1 cellular context compared by ENCODE assay signal in genomic region chr7:36151921-36152755, GRCh38.
TF ChIP-seq lines count a peak whose summit lies in the region.

No MANE protein-coding gene starts in this region.

TF ChIP-seq in K562, 482 proteins besides CTCF, POLR2A, EP300 and RAD21:
- TF ChIP-seq, protein P1, sequence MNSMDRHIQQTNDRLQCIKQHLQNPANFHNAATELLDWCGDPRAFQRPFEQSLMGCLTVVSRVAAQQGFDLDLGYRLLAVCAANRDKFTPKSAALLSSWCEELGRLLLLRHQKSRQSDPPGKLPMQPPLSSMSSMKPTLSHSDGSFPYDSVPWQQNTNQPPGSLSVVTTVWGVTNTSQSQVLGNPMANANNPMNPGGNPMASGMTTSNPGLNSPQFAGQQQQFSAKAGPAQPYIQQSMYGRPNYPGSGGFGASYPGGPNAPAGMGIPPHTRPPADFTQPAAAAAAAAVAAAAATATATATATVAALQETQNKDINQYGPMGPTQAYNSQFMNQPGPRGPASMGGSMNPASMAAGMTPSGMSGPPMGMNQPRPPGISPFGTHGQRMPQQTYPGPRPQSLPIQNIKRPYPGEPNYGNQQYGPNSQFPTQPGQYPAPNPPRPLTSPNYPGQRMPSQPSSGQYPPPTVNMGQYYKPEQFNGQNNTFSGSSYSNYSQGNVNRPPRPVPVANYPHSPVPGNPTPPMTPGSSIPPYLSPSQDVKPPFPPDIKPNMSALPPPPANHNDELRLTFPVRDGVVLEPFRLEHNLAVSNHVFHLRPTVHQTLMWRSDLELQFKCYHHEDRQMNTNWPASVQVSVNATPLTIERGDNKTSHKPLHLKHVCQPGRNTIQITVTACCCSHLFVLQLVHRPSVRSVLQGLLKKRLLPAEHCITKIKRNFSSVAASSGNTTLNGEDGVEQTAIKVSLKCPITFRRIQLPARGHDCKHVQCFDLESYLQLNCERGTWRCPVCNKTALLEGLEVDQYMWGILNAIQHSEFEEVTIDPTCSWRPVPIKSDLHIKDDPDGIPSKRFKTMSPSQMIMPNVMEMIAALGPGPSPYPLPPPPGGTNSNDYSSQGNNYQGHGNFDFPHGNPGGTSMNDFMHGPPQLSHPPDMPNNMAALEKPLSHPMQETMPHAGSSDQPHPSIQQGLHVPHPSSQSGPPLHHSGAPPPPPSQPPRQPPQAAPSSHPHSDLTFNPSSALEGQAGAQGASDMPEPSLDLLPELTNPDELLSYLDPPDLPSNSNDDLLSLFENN (IDR thresholded peaks at IDR 0.05; ENCODE audit: low read depth in 2 of 2, low read length in 2 of 2): no peak
- TF ChIP-seq ZBTB17 (CRISPR knock-in tag; IDR thresholded peaks at IDR 0.05) (0 out of 2 replicates have a peak, but pooled peaks have one; percentile 11), TBP (optimal IDR thresholded peaks at IDR 0.05; ENCODE audit: low read depth, low read length) (peak; percentile 6), NCOA1 (IDR thresholded peaks at IDR 0.05; ENCODE audit: low read depth) (no peak), NR2C2 (CRISPR knock-in tag; IDR thresholded peaks at IDR 0.05) (no peak), NR2C2 (tag; IDR thresholded peaks at IDR 0.05) (peak; percentile 12; the same call in 1 of the 2 replicates), ZFX (CRISPR knock-in tag; IDR thresholded peaks at IDR 0.05) (peak; percentile 71), TFAP4 (CRISPR knock-in tag; IDR thresholded peaks at IDR 0.05; ENCODE audit: borderline replicate concordance) (0 out of 2 replicates have a peak, but pooled peaks have one; percentile 43), MYNN (IDR thresholded peaks at IDR 0.05) (no peak), MYNN (CRISPR knock-in tag; IDR thresholded peaks at IDR 0.05) (no peak), GABPB2 (CRISPR knock-in tag; conservative IDR thresholded peaks at IDR 0.05) (no peak), POLR3G (IDR thresholded peaks at IDR 0.05; ENCODE audit: extremely low read depth, insufficient read length, insufficient replicate concordance) (no peak), SMARCE1 (IDR thresholded peaks at IDR 0.05) (0 out of 2 replicates have a peak, but pooled peaks have one; percentile 22)
- TF ChIP-seq, protein P2, sequence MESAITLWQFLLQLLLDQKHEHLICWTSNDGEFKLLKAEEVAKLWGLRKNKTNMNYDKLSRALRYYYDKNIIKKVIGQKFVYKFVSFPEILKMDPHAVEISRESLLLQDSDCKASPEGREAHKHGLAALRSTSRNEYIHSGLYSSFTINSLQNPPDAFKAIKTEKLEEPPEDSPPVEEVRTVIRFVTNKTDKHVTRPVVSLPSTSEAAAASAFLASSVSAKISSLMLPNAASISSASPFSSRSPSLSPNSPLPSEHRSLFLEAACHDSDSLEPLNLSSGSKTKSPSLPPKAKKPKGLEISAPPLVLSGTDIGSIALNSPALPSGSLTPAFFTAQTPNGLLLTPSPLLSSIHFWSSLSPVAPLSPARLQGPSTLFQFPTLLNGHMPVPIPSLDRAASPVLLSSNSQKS (CRISPR knock-in tag; IDR thresholded peaks at IDR 0.05): no peak
- TF ChIP-seq, protein P3, sequence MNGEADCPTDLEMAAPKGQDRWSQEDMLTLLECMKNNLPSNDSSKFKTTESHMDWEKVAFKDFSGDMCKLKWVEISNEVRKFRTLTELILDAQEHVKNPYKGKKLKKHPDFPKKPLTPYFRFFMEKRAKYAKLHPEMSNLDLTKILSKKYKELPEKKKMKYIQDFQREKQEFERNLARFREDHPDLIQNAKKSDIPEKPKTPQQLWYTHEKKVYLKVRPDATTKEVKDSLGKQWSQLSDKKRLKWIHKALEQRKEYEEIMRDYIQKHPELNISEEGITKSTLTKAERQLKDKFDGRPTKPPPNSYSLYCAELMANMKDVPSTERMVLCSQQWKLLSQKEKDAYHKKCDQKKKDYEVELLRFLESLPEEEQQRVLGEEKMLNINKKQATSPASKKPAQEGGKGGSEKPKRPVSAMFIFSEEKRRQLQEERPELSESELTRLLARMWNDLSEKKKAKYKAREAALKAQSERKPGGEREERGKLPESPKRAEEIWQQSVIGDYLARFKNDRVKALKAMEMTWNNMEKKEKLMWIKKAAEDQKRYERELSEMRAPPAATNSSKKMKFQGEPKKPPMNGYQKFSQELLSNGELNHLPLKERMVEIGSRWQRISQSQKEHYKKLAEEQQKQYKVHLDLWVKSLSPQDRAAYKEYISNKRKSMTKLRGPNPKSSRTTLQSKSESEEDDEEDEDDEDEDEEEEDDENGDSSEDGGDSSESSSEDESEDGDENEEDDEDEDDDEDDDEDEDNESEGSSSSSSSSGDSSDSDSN (IDR thresholded peaks at IDR 0.05; ENCODE audit: borderline replicate concordance in 1 of 2, low read depth in 2 of 2, low read length in 2 of 2): no peak
- TF ChIP-seq, protein P4, sequence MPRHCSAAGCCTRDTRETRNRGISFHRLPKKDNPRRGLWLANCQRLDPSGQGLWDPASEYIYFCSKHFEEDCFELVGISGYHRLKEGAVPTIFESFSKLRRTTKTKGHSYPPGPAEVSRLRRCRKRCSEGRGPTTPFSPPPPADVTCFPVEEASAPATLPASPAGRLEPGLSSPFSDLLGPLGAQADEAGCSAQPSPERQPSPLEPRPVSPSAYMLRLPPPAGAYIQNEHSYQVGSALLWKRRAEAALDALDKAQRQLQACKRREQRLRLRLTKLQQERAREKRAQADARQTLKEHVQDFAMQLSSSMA (CRISPR knock-in tag; IDR thresholded peaks at IDR 0.05): no peak
- TF ChIP-seq, protein P5, sequence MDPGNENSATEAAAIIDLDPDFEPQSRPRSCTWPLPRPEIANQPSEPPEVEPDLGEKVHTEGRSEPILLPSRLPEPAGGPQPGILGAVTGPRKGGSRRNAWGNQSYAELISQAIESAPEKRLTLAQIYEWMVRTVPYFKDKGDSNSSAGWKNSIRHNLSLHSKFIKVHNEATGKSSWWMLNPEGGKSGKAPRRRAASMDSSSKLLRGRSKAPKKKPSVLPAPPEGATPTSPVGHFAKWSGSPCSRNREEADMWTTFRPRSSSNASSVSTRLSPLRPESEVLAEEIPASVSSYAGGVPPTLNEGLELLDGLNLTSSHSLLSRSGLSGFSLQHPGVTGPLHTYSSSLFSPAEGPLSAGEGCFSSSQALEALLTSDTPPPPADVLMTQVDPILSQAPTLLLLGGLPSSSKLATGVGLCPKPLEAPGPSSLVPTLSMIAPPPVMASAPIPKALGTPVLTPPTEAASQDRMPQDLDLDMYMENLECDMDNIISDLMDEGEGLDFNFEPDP (CRISPR knock-in tag; IDR thresholded peaks at IDR 0.05): 0 out of 2 replicates have a peak, but pooled peaks have one; percentile 3
- TF ChIP-seq, protein P6, sequence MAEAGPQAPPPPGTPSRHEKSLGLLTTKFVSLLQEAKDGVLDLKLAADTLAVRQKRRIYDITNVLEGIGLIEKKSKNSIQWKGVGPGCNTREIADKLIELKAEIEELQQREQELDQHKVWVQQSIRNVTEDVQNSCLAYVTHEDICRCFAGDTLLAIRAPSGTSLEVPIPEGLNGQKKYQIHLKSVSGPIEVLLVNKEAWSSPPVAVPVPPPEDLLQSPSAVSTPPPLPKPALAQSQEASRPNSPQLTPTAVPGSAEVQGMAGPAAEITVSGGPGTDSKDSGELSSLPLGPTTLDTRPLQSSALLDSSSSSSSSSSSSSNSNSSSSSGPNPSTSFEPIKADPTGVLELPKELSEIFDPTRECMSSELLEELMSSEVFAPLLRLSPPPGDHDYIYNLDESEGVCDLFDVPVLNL (CRISPR knock-in tag; IDR thresholded peaks at IDR 0.05; ENCODE audit: low read depth): 0 out of 2 replicates have a peak, but pooled peaks have one; percentile 19
TF ChIP-seq in K562: peak in this region for 8.
